20 cellular contexts compared by ENCODE assay signal in genomic region chr9:16031971-16032370, GRCh38.
DNase-seq lines count a peak whose midpoint lies in the region.
"Had no signal": no experiment of that assay in that cellular context is flagged by ENCODE, and none has a peak within 500 bp of the region (broad histone marks: within the 10 kb centered on the region; RNA-seq: fewer than 3 reads in every experiment).

No MANE protein-coding gene starts in this region.

- DNase-seq in A172 (ENCODE audit: low spot score) (peak; percentile 92), HK-2 (ENCODE audit: unreplicated experiment) (peak; percentile 21), amniotic epithelial cell (ENCODE audit: low read depth) (peak; percentile 39), kidney glomerular epithelial cell (lab: John Stamatoyannopoulos, UW) (peak; percentile 96), NCI-H82 treated with DMSO at 0.1 percent for 48 hours (lab: John Stamatoyannopoulos, UW; ENCODE audit: unreplicated experiment) (no peak), NCI-H446 treated with DMSO at 0.1 percent for 48 hours (lab: John Stamatoyannopoulos, UW) (no peak), T-helper 2 cell (no peak), hepatic stellate cell (ENCODE audit: low spot score) (no peak)
- DNase-seq: activated CD8-positive, alpha-beta memory T cell treated with anti-CD3 and anti-CD28 coated beads for 24 hours; activated naive CD8-positive, alpha-beta T cell treated with anti-CD3 and anti-CD28 coated beads for 36 hours; caudate nucleus; CD4-positive, CD25-positive, alpha-beta regulatory T cell; DMS79; glutamatergic neuron; KBM-7; NCI-H1105; NCI-H69; nephron progenitor cell; spleen; testis had no signal

Comparison
In these comparisons a context has a peak if more than half of its experiments do, and no peak if none do; other contexts are left out.
1. DNase-seq: peak in A172 (single experiment), HK-2 (single experiment), amniotic epithelial cell (single experiment) and kidney glomerular epithelial cell (single experiment); none in NCI-H82 treated with DMSO at 0.1 percent for 48 hours (single experiment), NCI-H446 treated with DMSO at 0.1 percent for 48 hours (single experiment), T-helper 2 cell (0 of 5) and hepatic stellate cell (single experiment).